In the genomic region with DNA sequence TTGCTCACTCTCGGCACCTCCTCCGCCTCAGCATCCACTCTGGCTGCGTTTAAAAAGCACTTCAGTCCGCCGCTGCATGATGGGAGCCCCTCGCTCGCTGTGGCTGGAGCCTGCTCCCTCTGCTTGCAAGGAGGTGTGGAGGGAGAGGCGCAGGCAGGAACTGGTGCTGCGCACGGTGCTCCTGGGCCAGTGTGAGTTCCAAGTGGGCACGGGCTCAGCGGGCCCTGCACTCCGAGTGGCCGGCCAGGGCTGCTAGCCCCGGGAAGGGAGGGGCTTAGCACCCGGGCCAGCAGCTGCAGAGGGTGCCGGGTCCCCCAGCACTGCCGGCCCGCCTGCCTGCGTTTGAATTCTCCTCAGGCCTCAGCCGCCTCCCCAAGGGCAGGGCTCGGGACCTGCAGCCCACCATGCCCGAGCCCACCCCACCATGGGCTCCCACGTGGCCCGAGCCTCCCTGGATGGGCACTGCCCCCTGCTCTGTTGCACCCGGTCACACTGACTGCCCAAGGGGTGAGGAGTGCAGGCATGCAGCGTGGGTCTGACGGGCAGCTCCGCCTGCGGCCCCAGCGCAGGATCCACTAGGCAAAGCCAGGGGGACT, we compare ENCODE assay signal across 34 cellular contexts.
"Had no signal": no experiment of that assay in that cellular context is flagged by ENCODE, and none has a peak within 500 bp of the region (broad histone marks: within the 10 kb centered on the region; RNA-seq: fewer than 3 reads in every experiment).

No MANE protein-coding gene starts in this region.

- H3K36me3 Mint-ChIP-seq: activated CD4-positive, alpha-beta memory T cell treated with anti-CD3 and anti-CD28 coated beads for 36 hours; activated naive CD4-positive, alpha-beta T cell treated with anti-CD3 and anti-CD28 coated beads, Interleukin-2, amount 50 U/mL, for 72 hours; brain had no signal

- DNase-seq: activated B cell treated with CpG ODN at 0.5 μM for 24 hours; activated CD4-positive, alpha-beta memory T cell treated with anti-CD3 and anti-CD28 coated beads for 36 hours; activated CD4-positive, alpha-beta T cell treated with anti-CD3 and anti-CD28 coated beads for 4 hours; activated CD4-positive, alpha-beta T cell treated with anti-CD3 and anti-CD28 coated beads, Interleukin-2, amount 50 U/mL, for 1 hour; activated CD4-positive, CD25-positive, alpha-beta regulatory T cell treated with anti-CD3 and anti-CD28 coated beads, Interleukin-2, amount 50 U/mL, for 72 hours; activated CD8-positive, alpha-beta memory T cell treated with anti-CD3 and anti-CD28 coated beads, Interleukin-2, amount 50 U/mL, for 4 hours; activated gamma-delta T cell treated with Interleukin-2 at 50 U/mL for 16 hours; activated naive CD4-positive, alpha-beta T cell treated with anti-CD3 and anti-CD28 coated beads for 36 hours; activated T-cell treated with anti-CD3 and anti-CD28 coated beads for 4 hours; activated T-cell treated with anti-CD3 and anti-CD28 coated beads, Interleukin-2, amount 50 U/mL, for 4 hours; adrenal gland; central memory CD4-positive, alpha-beta T cell; NCI-H1092 treated with DMSO at 0.1 percent for 48 hours; NCI-H1417; NCI-H146; NCI-H187; NCI-H2029 treated with DMSO at 0.1 percent for 48 hours; NCI-H2171 treated with DMSO at 0.1 percent for 48 hours; NCI-H345; NCI-H524 treated with DMSO at 0.1 percent for 48 hours; NK-92 treated with Interleukin-12 subunit alpha and Interleukin-12 subunit beta, amount 100 ng/mL, for 24 hours; PC-3; Peyer's patch; Right ventricle myocardium superior; RPMI8226; SW 1271; T-helper 1 cell; T-helper 2 cell; T-helper 9 cell had no signal

- ATAC-seq: activated naive CD4-positive, alpha-beta T cell treated with anti-CD3 and anti-CD28 coated beads, Interleukin-2, amount 50 U/mL, for 72 hours; activated T-cell treated with anti-CD3 and anti-CD28 coated beads, Interleukin-2, amount 50 U/mL, for 4 hours; K562; PC-3 had no signal

- H3K4me1 Mint-ChIP-seq: activated B cell treated with CpG ODN at 0.5 μM for 24 hours, brain had no signal

- H3K4me3 Mint-ChIP-seq: activated B cell treated with CpG ODN at 0.5 μM for 24 hours; activated CD4-positive, alpha-beta memory T cell treated with anti-CD3 and anti-CD28 coated beads for 36 hours; activated naive CD4-positive, alpha-beta T cell treated with anti-CD3 and anti-CD28 coated beads for 36 hours; activated T-cell treated with anti-CD3 and anti-CD28 coated beads, Interleukin-2, amount 50 U/mL, for 4 hours; activated T-helper 1 cell treated with anti-CD3 and anti-CD28 coated beads, Interleukin-12 subunit alpha, Interleukin-12 subunit beta, Interleukin-2, Interleukin-4 antibody, amounts not matched to agents 30 ng/mL and 10 ng/mL and 1 ng/mL, durations not matched to agents 14 hours and 24 hours and 36 hours; brain had no signal

- H3K27ac ChIP-seq: adrenal gland, Peyer's patch, VCaP had no signal

- H3K9me3 ChIP-seq: adrenal gland, Peyer's patch had no signal

- H3K36me3 ChIP-seq: adrenal gland, Peyer's patch had no signal

- H3K27me3 ChIP-seq: adrenal gland, Peyer's patch had no signal

- H3K4me3 ChIP-seq: adrenal gland, K562, Peyer's patch had no signal

- H3K4me1 ChIP-seq: adrenal gland, Peyer's patch had no signal

- H3K27me3 Mint-ChIP-seq: activated B cell treated with CpG ODN at 0.5 μM for 24 hours; activated CD4-positive, alpha-beta memory T cell treated with anti-CD3 and anti-CD28 coated beads for 36 hours had no signal

- H3K27ac Mint-ChIP-seq: activated B cell treated with CpG ODN at 0.5 μM for 24 hours; activated CD4-positive, alpha-beta memory T cell treated with anti-CD3 and anti-CD28 coated beads for 36 hours; activated naive CD4-positive, alpha-beta T cell treated with anti-CD3 and anti-CD28 coated beads for 36 hours; activated naive CD4-positive, alpha-beta T cell treated with anti-CD3 and anti-CD28 coated beads, Interleukin-2, amount 50 U/mL, for 72 hours; activated T-helper 1 cell treated with anti-CD3 and anti-CD28 coated beads, Interleukin-12 subunit alpha, Interleukin-12 subunit beta, Interleukin-2, Interleukin-4 antibody, amounts not matched to agents 30 ng/mL and 10 ng/mL and 1 ng/mL, durations not matched to agents 14 hours and 24 hours and 36 hours; brain had no signal
